ENCODE assay signal across 17 cellular contexts in genomic region chr19:1047696-1048147, GRCh38. TPM values are rescaled to one million over a fixed set of nuclear protein-coding genes. Genes with fewer than 3 reads are reported as not detected.
DNase-seq lines count a peak whose midpoint lies in the region; ATAC-seq, FAIRE-seq and TF ChIP-seq lines count a peak whose summit lies in the region.
"Had no signal": no experiment of that assay in that cellular context is flagged by ENCODE, and none has a peak within 500 bp of the region (broad histone marks: within the 10 kb centered on the region; RNA-seq: fewer than 3 reads in every experiment).

No MANE protein-coding gene starts in this region.

- no peak for ATAC-seq in Right ventricle myocardium inferior
- ATAC-seq in Right ventricle myocardium superior (ENCODE audit: poor library complexity), result no peak
- ATAC-seq: A549, PC-3 had no signal

- CTCF ChIA-PET in RWPE1 (lab: Yijun Ruan, JAX), result interaction anchor here (0.6 kb wide), 1 partner anchor 11 kb away, joined by 3 read pairs; no protein-coding TSS in a partner anchor

- intact Hi-C loops in Right ventricle myocardium inferior (cut with DNase I) (no loop called here), Right ventricle myocardium superior (cut with DNase I) (no loop called here), kidney (cut with DNase I) (no loop called here), lower leg skin (cut with DNase I; ENCODE audit: low total_unique reads) (no loop called here)

- H3K4me3 ChIP-seq in kidney (ENCODE audit: low read length in 2 of 2) (no peak overlapping the region), lower leg skin (ENCODE audit: low read depth, poor library complexity, severe bottlenecking) (no peak overlapping the region)
- H3K4me3 ChIP-seq: A549, SK-N-MC had no signal

- TF ChIP-seq CTCF in RWPE1 (conservative IDR thresholded peaks at IDR 0.05; ENCODE audit: low read depth) (no peak), kidney (IDR thresholded peaks at IDR 0.05; ENCODE audit: borderline replicate concordance, extremely low read depth, insufficient read depth) (no peak), lower leg skin (IDR thresholded peaks at IDR 0.05) (no peak), D721Med (IDR thresholded peaks at IDR 0.05; ENCODE audit: insufficient read depth, missing control alignments) (no peak)

- POLR2A ChIA-PET in RWPE1 (lab: Yijun Ruan, JAX; ENCODE audit: low non-redundant PET), result no interaction called here

- DNase-seq in Right ventricle myocardium inferior (ENCODE audit: missing footprints) (peak; percentile 59), Right ventricle myocardium superior (no peak), RWPE1 (ENCODE audit: low spot score) (no peak), kidney (peak; percentile 73), lower leg skin (ENCODE audit: low spot score in 2 of 2) (no peak), D721Med (ENCODE audit: insufficient read length, low spot score) (no peak), HuH-7.5 (ENCODE audit: low spot score) (no peak)
- DNase-seq in stimulated activated CD4-positive, alpha-beta T cell treated with anti-CD3 and anti-CD28 coated beads, Interleukin-4, amount 100 ng/mL, for 4 hours, result no peak
- DNase-seq: NCI-H1105, NCI-H1694 treated with DMSO at 0.1 percent for 48 hours, NCI-H69, PC-3 had no signal

- no peak for FAIRE-seq in kidney (lab: Jason Lieb, UNC)
- no peak for FAIRE-seq in D721Med (lab: Jason Lieb, UNC)
- FAIRE-seq: A549 had no signal

- H3K27ac ChIP-seq in RWPE1 (peak overlapping the region; percentile 39; the same call in 1 of the 2 replicates), kidney (ENCODE audit: low read depth in 2 of 2, low read length in 2 of 2) (no peak overlapping the region)
- H3K27ac ChIP-seq: A549, C4-2B, SK-N-MC had no signal

- no peak overlapping the region for H3K9ac ChIP-seq in kidney (ENCODE audit: low read length in 2 of 2)

- no peaks in the 10 kb centered on the region for H3K36me3 ChIP-seq in kidney (ENCODE audit: control insufficient read depth in 1 of 2, insufficient read depth in 2 of 2, low read length in 2 of 2)

- WGBS in lower leg skin, 2 donors, result 70 to 76% methylated on average over 18 to 19 of the region's 20 CpGs

- no peaks in the 10 kb centered on the region for H3K4me1 ChIP-seq in kidney (ENCODE audit: control insufficient read depth in 1 of 2, insufficient read depth in 1 of 2, low read depth in 1 of 2, low read length in 2 of 2)

- no peaks in the 10 kb centered on the region for H3K9me3 ChIP-seq in kidney (ENCODE audit: control insufficient read depth in 1 of 2, low read length in 2 of 2)
- H3K9me3 ChIP-seq: A549 had no signal

- no peak for TF ChIP-seq POLR2A in lower leg skin (IDR thresholded peaks at IDR 0.05)

RNA-seq across cellular contexts. Expression of gene ABCA7, which starts 7.8 kb away (rescaled TPM):
- total RNA-seq in Right ventricle myocardium inferior (7.7 TPM), Right ventricle myocardium superior (5.2 TPM), kidney (20.4 TPM), lower leg skin (10 to 100 TPM; 30.3 to 39.8 (median 33.5) TPM)
- 11.7 TPM for polyA plus RNA-seq in kidney (ENCODE audit: insufficient read depth, low read depth, low replicate concordance)

RNA-seq across cellular contexts. Expression of gene ARHGAP45, which starts 19.2 kb away (rescaled TPM):
- 6.6 TPM for total RNA-seq in Right ventricle myocardium inferior
- total RNA-seq in Right ventricle myocardium superior, result 5.1 TPM
- total RNA-seq in kidney, result 50.0 TPM
- polyA plus RNA-seq in kidney (ENCODE audit: insufficient read depth, low read depth, low replicate concordance), result 11.8 TPM
- total RNA-seq in lower leg skin, result 10 to 100 TPM; 12.4 to 36.0 (median 14.4) TPM

RNA-seq across cellular contexts. Expression of gene CNN2, which starts 21.3 kb away (rescaled TPM):
- total RNA-seq in Right ventricle myocardium inferior, result 69.3 TPM
- total RNA-seq in Right ventricle myocardium superior, result 69.8 TPM
- total RNA-seq in kidney, result 131 TPM
- 64.1 TPM for polyA plus RNA-seq in kidney (ENCODE audit: insufficient read depth, low read depth, low replicate concordance)
- total RNA-seq in lower leg skin, result 10 to 100 TPM; 71.2 to 86.5 (median 79.7) TPM

RNA-seq across cellular contexts. Expression of gene RNU6-2, which starts 26.4 kb away (rescaled TPM):
- total RNA-seq in Right ventricle myocardium inferior (not detected), Right ventricle myocardium superior (not detected), kidney (not detected), lower leg skin (not detected)
- not detected for polyA plus RNA-seq in kidney (ENCODE audit: insufficient read depth, low read depth, low replicate concordance)
- total RNA-seq: H4, PC-3 had no signal
- polyA plus RNA-seq: A549, IgD-negative memory B cell had no signal

RNA-seq across cellular contexts. Expression of gene TMEM259, which starts 26.8 kb away (rescaled TPM):
- total RNA-seq in Right ventricle myocardium inferior (106 TPM), Right ventricle myocardium superior (109 TPM), kidney (180 TPM), lower leg skin (100 to 1,000 TPM; 180 to 299 (median 226) TPM)
- polyA plus RNA-seq in kidney (ENCODE audit: insufficient read depth, low read depth, low replicate concordance), result 129 TPM

Comparison
In these comparisons a context has a peak if more than half of its experiments do, and no peak if none do; other contexts are left out.
1. DNase-seq: peak in Right ventricle myocardium inferior (single experiment) and kidney (single experiment); none in Right ventricle myocardium superior (single experiment), RWPE1 (single experiment), lower leg skin (0 of 2), D721Med (single experiment), HuH-7.5 (single experiment) and stimulated activated CD4-positive, alpha-beta T cell treated with anti-CD3 and anti-CD28 coated beads, Interleukin-4, amount 100 ng/mL, for 4 hours (0 of 2).